11 cellular contexts compared by ENCODE assay signal in genomic region chr3:129992781-129993180, GRCh38. TPM values are rescaled to one million over a fixed set of nuclear protein-coding genes. Genes with fewer than 3 reads are reported as not detected.
A peak's percentile ranks its signal among the peaks of the same experiment; 100 is the strongest.
DNase-seq lines count a peak whose midpoint lies in the region; ATAC-seq, FAIRE-seq and TF ChIP-seq lines count a peak whose summit lies in the region.
"Had no signal": no experiment of that assay in that cellular context is flagged by ENCODE, and none has a peak within 500 bp of the region (broad histone marks: within the 10 kb centered on the region; RNA-seq: fewer than 3 reads in every experiment).

No MANE protein-coding gene starts in this region.

- H3K4me3 ChIP-seq in AG10803 (ENCODE audit: low read length) (no peak overlapping the region), HAP-1 (no peak overlapping the region), adipocyte (ENCODE audit: low read length) (no peak overlapping the region), keratinocyte (ENCODE audit: control insufficient read depth in 2 of 3, extremely low read depth in 1 of 3, insufficient read depth in 2 of 3, low read depth in 1 of 3, low read length in 3 of 3) (no peak overlapping the region)
- H3K4me3 ChIP-seq: uterus had no signal

- no peak for ATAC-seq in HG03139 (IDR thresholded peaks at IDR 0.05; ENCODE audit: unreplicated experiment)

- H3K9me3 ChIP-seq in HAP-1 (no peaks in the 10 kb centered on the region), adipocyte (ENCODE audit: control insufficient read depth, low read length) (peaks cover 4% of the 10 kb centered on the region), keratinocyte (ENCODE audit: control insufficient read depth, low read depth, low read length) (no peaks in the 10 kb centered on the region)
- H3K9me3 ChIP-seq: uterus had no signal

- H4K20me1 ChIP-seq in keratinocyte (ENCODE audit: control insufficient read depth, extremely low read depth, insufficient read depth, low read length): peaks cover 2% of the 10 kb centered on the region

- in situ Hi-C loops in HAP-1 (cut with MboI; ENCODE audit: low sequenced_read_pairs): no loop called here
- in situ Hi-C loops in KBM-7 (cut with MboI; ENCODE audit: low pct_unique_long_range_greater_than_20kb, low sequenced_read_pairs): no loop called here

- no peaks in the 10 kb centered on the region for H3K27me3 ChIP-seq in HAP-1 (ENCODE audit: low read depth)
- peaks cover 10% of the 10 kb centered on the region for H3K27me3 ChIP-seq in adipocyte (replicated peaks; ENCODE audit: control insufficient read depth, insufficient read depth, low read length)
- H3K27me3 ChIP-seq in keratinocyte (ENCODE audit: control insufficient read depth, extremely low read depth, insufficient read depth, low read length): peaks cover 4% of the 10 kb centered on the region
- H3K27me3 ChIP-seq: uterus had no signal

- no peak for FAIRE-seq in keratinocyte (lab: Jason Lieb, UNC)

- H3K79me2 ChIP-seq in keratinocyte (ENCODE audit: control insufficient read depth, insufficient read depth, low read length): no peaks in the 10 kb centered on the region

- dilution Hi-C loops in keratinocyte (cut with MboI; ENCODE audit: extremely low pct_ligation_motif_present, low sequenced_read_pairs): no loop called here

- H3K9me1 ChIP-seq in keratinocyte (ENCODE audit: control insufficient read depth, extremely low read depth, insufficient read depth, low read length): no peaks in the 10 kb centered on the region

- H3K4me1 ChIP-seq in HAP-1 (no peaks in the 10 kb centered on the region), adipocyte (ENCODE audit: control insufficient read depth, insufficient read depth, low read length) (peaks cover 7% of the 10 kb centered on the region), keratinocyte (ENCODE audit: control insufficient read depth, extremely low read depth, insufficient read depth, low read length) (no peaks in the 10 kb centered on the region)
- H3K4me1 ChIP-seq: uterus had no signal

- H3K36me3 ChIP-seq in HAP-1 (replicated peaks) (no peaks in the 10 kb centered on the region), adipocyte (ENCODE audit: control insufficient read depth, insufficient read depth, low read length, severe bottlenecking) (no peaks in the 10 kb centered on the region), keratinocyte (ENCODE audit: control insufficient read depth in 2 of 2, extremely low read depth in 1 of 2, insufficient read depth in 2 of 2, low read length in 2 of 2) (no peaks in the 10 kb centered on the region)
- H3K36me3 ChIP-seq: uterus had no signal

- peak; percentile 56 for TF ChIP-seq CTCF in AG10803 (conservative IDR thresholded peaks at IDR 0.05; ENCODE audit: low read length)
- peak; percentile 14 to 28 (median 28) for TF ChIP-seq CTCF in keratinocyte (optimal IDR thresholded peaks at IDR 0.05 in 1 of 3, IDR thresholded peaks at IDR 0.05 in 1 of 3, conservative IDR thresholded peaks at IDR 0.05 in 1 of 3; ENCODE audit: extremely low read depth in 1 of 3, insufficient read depth in 2 of 3, low read length in 3 of 3)

- no peak overlapping the region for H2AFZ ChIP-seq in keratinocyte (ENCODE audit: control insufficient read depth, low read length)

- DNase-seq in AG10803 (ENCODE audit: low read depth): no peak
- peak; percentile 7 to 22 for DNase-seq in HAP-1 (ENCODE audit: low spot score in 2 of 2)
- peak; percentile 19 for DNase-seq in adipocyte (ENCODE audit: low read depth)
- no peak for DNase-seq in keratinocyte (ENCODE audit: low read depth, low spot score)
- no peak for DNase-seq in anterior cingulate cortex (lab: John Stamatoyannopoulos, UW)
- no peak for DNase-seq in NCI-H69 (lab: John Stamatoyannopoulos, UW)
- DNase-seq in KBM-7: no peak
- DNase-seq: activated gamma-delta T cell, NCI-H2081 treated with DMSO at 0.1 percent for 48 hours, uterus had no signal

- H3K4me2 ChIP-seq in keratinocyte (ENCODE audit: control insufficient read depth, extremely low read depth, insufficient read depth, low read depth, low read length): no peak overlapping the region

- H3K9ac ChIP-seq in adipocyte (ENCODE audit: low read length) (no peak overlapping the region), keratinocyte (ENCODE audit: control insufficient read depth, extremely low read depth, insufficient read depth, low read length) (no peak overlapping the region)

- H3K27ac ChIP-seq in keratinocyte (ENCODE audit: control insufficient read depth, insufficient read depth, low read length): no peak overlapping the region
- H3K27ac ChIP-seq: uterus had no signal

RNA-seq across cellular contexts. Expression of gene TRH, which starts 18.3 kb away (rescaled TPM):
- not detected in 3 replicates for polyA plus RNA-seq in keratinocyte
- polyA plus RNA-seq in keratinocyte (2011; ENCODE audit: low read depth): not detected
- polyA plus RNA-seq in keratinocyte (2011; cell fraction: cytosol; rRNA removed): not detected in 2 replicates
- not detected in 2 replicates for polyA plus RNA-seq in keratinocyte (2011; cell fraction: nucleus; rRNA removed)
- polyA plus RNA-seq in keratinocyte (2012; ENCODE audit: low replicate concordance): not detected in 2 replicates
- polyA minus RNA-seq in keratinocyte: not detected in 3 replicates
- polyA minus RNA-seq in keratinocyte (2011; cell fraction: cytosol; rRNA and poly(A)+ RNA removed): not detected
- not detected in 2 replicates for polyA minus RNA-seq in keratinocyte (2011; cell fraction: nucleus; rRNA and poly(A)+ RNA removed)

Comparison
In these comparisons a context has a peak if more than half of its experiments do, and no peak if none do; other contexts are left out.
1. DNase-seq: peak in HAP-1 (2 of 2) and adipocyte (single experiment); none in AG10803 (single experiment), keratinocyte (single experiment), anterior cingulate cortex (0 of 58), NCI-H69 (single experiment) and KBM-7 (single experiment).